In genomic region chr12:49013403-49013802, GRCh38 we compare ENCODE assay signal across 33 cellular contexts. TPM values are rescaled to one million over a fixed set of nuclear protein-coding genes. Genes with fewer than 3 reads are reported as not detected.
"Had no signal": no experiment of that assay in that cellular context is flagged by ENCODE, and none has a peak within 500 bp of the region (broad histone marks: within the 10 kb centered on the region; RNA-seq: fewer than 3 reads in every experiment).

No MANE protein-coding gene starts in this region.

- DNase-seq: hippocampal formation; kidney glomerular epithelial cell; left cardiac atrium; lower lobe of right lung; mammary epithelial cell; mesenchymal stem cell; naive thymus-derived CD8-positive, alpha-beta T cell; nucleus accumbens; retina; right cardiac atrium; stimulated activated CD4-positive, alpha-beta T cell treated with anti-CD3 and anti-CD28 coated beads, Interleukin-1b, Interleukin-23, amount 100 ng/mL, for 48 hours; stimulated activated CD4-positive, alpha-beta T cell treated with anti-CD3 and anti-CD28 coated beads, Interleukin-2, amount 100 ng/mL, for 48 hours; stimulated activated CD4-positive, alpha-beta T cell treated with anti-CD3 and anti-CD28 coated beads, Interleukin-4, amount 100 ng/mL, for 4 hours; stimulated activated CD8-positive, alpha-beta memory T cell treated with anti-CD3 and anti-CD28 coated beads, Interleukin-4, amount 100 ng/mL, for 48 hours; stimulated activated naive B cell treated with anti-CD40 and anti-IgM and Interleukin-4, amounts not matched to agents 10 μg/mL and 1 μg/mL and 100 μg/mL, for 72 hours; stimulated activated naive CD8-positive, alpha-beta T cell treated with anti-CD3 and anti-CD28 coated beads, Interleukin-15, Interleukin-2, amounts not matched to agents 100 U/mL and 50 U/mL, for 24 hours; stomach; testis; thyroid gland; transverse colon; upper lobe of left lung had no signal

- H3K27me3 Mint-ChIP-seq: naive thymus-derived CD8-positive, alpha-beta T cell; stimulated activated naive B cell treated with anti-CD40 and anti-IgM and Interleukin-4, amounts not matched to agents 10 μg/mL and 1 μg/mL and 100 μg/mL, for 72 hours had no signal

- H3K9me3 ChIP-seq: lower lobe of right lung, stomach, testis, thyroid gland, transverse colon, upper lobe of left lung, vagina had no signal

- H3K4me3 Mint-ChIP-seq: naive thymus-derived CD8-positive, alpha-beta T cell; nephron; stimulated activated naive B cell treated with anti-CD40 and anti-IgM and Interleukin-4, amounts not matched to agents 10 μg/mL and 1 μg/mL and 100 μg/mL, for 72 hours had no signal

- H3K9me3 Mint-ChIP-seq: naive thymus-derived CD8-positive, alpha-beta T cell; nephron; neural crest cell; stimulated activated naive B cell treated with anti-CD40 and anti-IgM and Interleukin-4, amounts not matched to agents 10 μg/mL and 1 μg/mL and 100 μg/mL, for 72 hours had no signal

- H3K27ac Mint-ChIP-seq: stimulated activated naive B cell treated with anti-CD40 and anti-IgM and Interleukin-4, amounts not matched to agents 10 μg/mL and 1 μg/mL and 100 μg/mL, for 72 hours had no signal

- ATAC-seq: left cardiac atrium; left lobe of liver; lower lobe of right lung; naive thymus-derived CD8-positive, alpha-beta T cell; right cardiac atrium; sciatic nerve; stimulated activated naive B cell treated with anti-CD40 and anti-IgM and Interleukin-4, amounts not matched to agents 10 μg/mL and 1 μg/mL and 100 μg/mL, for 72 hours; stimulated activated naive CD8-positive, alpha-beta T cell treated with anti-CD3 and anti-CD28 coated beads, Interleukin-15, Interleukin-2, amounts not matched to agents 100 U/mL and 50 U/mL, for 24 hours had no signal

- H3K4me3 ChIP-seq: lower lobe of right lung, smooth muscle cell, stomach, testis, thyroid gland, transverse colon, upper lobe of left lung, vagina had no signal

- H3K27me3 ChIP-seq: stomach, testis, thyroid gland, transverse colon, upper lobe of left lung, vagina had no signal

- H3K27ac ChIP-seq: lower lobe of right lung, parathyroid adenoma, stomach, testis, thyroid gland, transverse colon, upper lobe of left lung, vagina had no signal

RNA-seq across cellular contexts. Expression of gene DDN, which starts 14.2 kb away (rescaled TPM):
- total RNA-seq: left lobe of liver, lower lobe of right lung, posterior vena cava, sciatic nerve, vagina had no signal
- polyA plus RNA-seq: liver; naive thymus-derived CD8-positive, alpha-beta T cell; urinary bladder had no signal

RNA-seq across cellular contexts. Expression of gene WNT1, which starts 35.3 kb away (rescaled TPM):
- total RNA-seq: left cardiac atrium, left lobe of liver, liver, lower lobe of right lung, mammary epithelial cell, osteocyte, posterior vena cava, right cardiac atrium, sciatic nerve, smooth muscle cell, stomach, thyroid gland, transverse colon, urinary bladder, vagina had no signal
- polyA plus RNA-seq: keratinocyte, liver, mammary epithelial cell, right cardiac atrium, smooth muscle cell, stomach, urinary bladder had no signal

RNA-seq across cellular contexts. Expression of gene WNT10B, which starts 41.9 kb away (rescaled TPM):
- total RNA-seq: left lobe of liver, osteocyte had no signal
